Comparison of ENCODE assay signal across 27 cellular contexts in the genomic region with DNA sequence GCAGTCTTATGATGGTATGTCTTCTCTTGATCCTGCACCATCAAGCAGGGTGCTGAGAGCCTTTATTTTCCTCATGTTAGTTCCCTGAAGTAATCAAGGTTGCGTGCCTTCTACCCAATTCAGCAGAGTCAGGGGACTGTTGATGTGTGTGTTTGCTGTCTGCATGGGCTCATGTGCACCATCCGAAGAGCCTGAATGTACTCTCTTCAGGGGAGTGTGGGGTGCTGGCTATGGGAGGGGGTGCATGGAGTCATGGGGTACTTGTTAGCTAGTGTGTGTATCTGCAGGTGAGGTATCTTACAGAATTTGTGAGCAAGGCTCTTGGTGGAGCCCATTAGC.
"Had no signal": no experiment of that assay in that cellular context is flagged by ENCODE, and none has a peak within 500 bp of the region (broad histone marks: within the 10 kb centered on the region; RNA-seq: fewer than 3 reads in every experiment).

No MANE protein-coding gene starts in this region.

- H3K4me2 ChIP-seq: smooth muscle cell had no signal

- H3K4me1 Mint-ChIP-seq: mesothelial cell of epicardium; naive B cell; natural killer cell; neural crest cell; stimulated activated memory B cell treated with anti-CD40 and anti-IgM and Interleukin-4, amounts not matched to agents 10 μg/mL and 1 μg/mL and 100 μg/mL, for 72 hours; stimulated activated naive CD8-positive, alpha-beta T cell treated with anti-CD3 and anti-CD28 coated beads, Interleukin-15, amount 100 ng/mL, for 72 hours had no signal

- H3K4me1 ChIP-seq: left ventricle myocardium inferior, pancreas, psoas muscle, right lobe of liver, testis, thyroid gland, transverse colon, upper lobe of left lung, vagina had no signal

- H3K9me3 ChIP-seq: pancreas, right lobe of liver, testis, thyroid gland, vagina had no signal

- H3K27me3 ChIP-seq: pancreas, right lobe of liver, testis, thyroid gland, transverse colon, upper lobe of left lung, vagina had no signal

- H3K36me3 ChIP-seq: right lobe of liver, thyroid gland, transverse colon, upper lobe of left lung, vagina had no signal

- H3K4me3 ChIP-seq: left ventricle myocardium inferior, lung, pancreas, psoas muscle, right lobe of liver, smooth muscle cell, testis, thyroid gland, transverse colon, upper lobe of left lung, vagina had no signal

- DNase-seq: hippocampal formation; islet precursor cell; left ventricle myocardium inferior; mesendoderm; naive B cell; natural killer cell; nucleus accumbens; pancreas; posterior cingulate gyrus; psoas muscle; right lobe of liver; stimulated activated CD4-positive, alpha-beta T cell treated with anti-CD3 and anti-CD28 coated beads, Interleukin-1b, Interleukin-23, amount 100 ng/mL, for 48 hours; stimulated activated CD4-positive, alpha-beta T cell treated with anti-CD3 and anti-CD28 coated beads, Interleukin-2, amount 100 ng/mL, for 48 hours; stimulated activated CD4-positive, alpha-beta T cell treated with anti-CD3 and anti-CD28 coated beads, Interleukin-4, amount 100 ng/mL, for 4 hours; stimulated activated CD8-positive, alpha-beta memory T cell treated with anti-CD3 and anti-CD28 coated beads, Interleukin-4, amount 100 ng/mL, for 48 hours; stimulated activated naive CD4-positive, alpha-beta T cell treated with Interleukin-2 at 50 U/mL for 16 hours; stimulated activated naive CD8-positive, alpha-beta T cell treated with anti-CD3 and anti-CD28 coated beads, Interleukin-15, amount 100 ng/mL, for 72 hours; testis; thyroid gland; transverse colon; upper lobe of left lung had no signal

- H3K27ac Mint-ChIP-seq: mesothelial cell of epicardium; naive B cell; natural killer cell; stimulated activated memory B cell treated with anti-CD40 and anti-IgM and Interleukin-4, amounts not matched to agents 10 μg/mL and 1 μg/mL and 100 μg/mL, for 72 hours; stimulated activated naive CD8-positive, alpha-beta T cell treated with anti-CD3 and anti-CD28 coated beads, Interleukin-15, amount 100 ng/mL, for 72 hours had no signal

- ATAC-seq: natural killer cell; pancreas; psoas muscle; right lobe of liver; stimulated activated memory B cell treated with anti-CD40 and anti-IgM and Interleukin-4, amounts not matched to agents 10 μg/mL and 1 μg/mL and 100 μg/mL, for 72 hours; stimulated activated naive CD8-positive, alpha-beta T cell treated with anti-CD3 and anti-CD28 coated beads, Interleukin-15, amount 100 ng/mL, for 72 hours had no signal

- H3K27ac ChIP-seq: left ventricle myocardium inferior, pancreas, psoas muscle, right lobe of liver, testis, thyroid gland, transverse colon, upper lobe of left lung, vagina had no signal

- H3K4me3 Mint-ChIP-seq: mesothelial cell of epicardium; naive B cell; natural killer cell; neural crest cell; stimulated activated memory B cell treated with anti-CD40 and anti-IgM and Interleukin-4, amounts not matched to agents 10 μg/mL and 1 μg/mL and 100 μg/mL, for 72 hours; stimulated activated naive CD8-positive, alpha-beta T cell treated with anti-CD3 and anti-CD28 coated beads, Interleukin-15, amount 100 ng/mL, for 72 hours had no signal
